In the genomic region with DNA sequence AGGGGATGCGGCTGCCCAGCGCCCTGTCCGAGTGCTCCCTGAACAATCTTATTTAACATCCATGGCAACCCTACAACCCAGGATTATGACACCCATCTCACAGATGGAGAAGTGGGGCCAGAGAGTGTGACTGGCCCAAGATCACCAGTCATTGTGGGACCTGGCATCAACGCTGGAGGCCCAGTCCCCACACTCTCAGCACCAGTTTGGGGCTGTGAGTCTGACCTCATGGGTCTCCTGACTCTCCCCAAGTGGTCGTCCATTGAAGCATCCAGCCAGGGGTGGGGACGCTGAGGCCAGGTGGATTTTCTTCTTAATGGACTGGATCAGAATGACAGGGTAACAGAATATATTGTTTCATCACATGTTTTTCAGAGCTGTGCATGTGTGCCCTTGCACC, we compare ENCODE assay signal across 25 cellular contexts. TPM values are rescaled to one million over a fixed set of nuclear protein-coding genes. Genes with fewer than 3 reads are reported as not detected.
DNase-seq lines count a peak whose midpoint lies in the region; ATAC-seq and TF ChIP-seq lines count a peak whose summit lies in the region.
"Had no signal": no experiment of that assay in that cellular context is flagged by ENCODE, and none has a peak within 500 bp of the region (broad histone marks: within the 10 kb centered on the region; RNA-seq: fewer than 3 reads in every experiment).

No MANE protein-coding gene starts in this region.

- H3K27me3 Mint-ChIP-seq in T-cell (no peaks in the 10 kb centered on the region), chondrocyte (ENCODE audit: low read depth) (peaks cover 38% of the 10 kb centered on the region)

- H3K4me1 Mint-ChIP-seq in T-cell (peaks cover 76 to 90% (median 84%) of the 10 kb centered on the region in 3 donors), chondrocyte (ENCODE audit: low read depth) (no peaks in the 10 kb centered on the region)
- H3K4me1 Mint-ChIP-seq: immature natural killer cell, memory B cell had no signal

- no peak overlapping the region for H3K4me3 Mint-ChIP-seq in T-cell
- H3K4me3 Mint-ChIP-seq in chondrocyte (ENCODE audit: unreplicated experiment) = no peak overlapping the region
- H3K4me3 Mint-ChIP-seq: brain, H9, immature natural killer cell, memory B cell had no signal

- H3K9me3 Mint-ChIP-seq in T-cell = no peaks in the 10 kb centered on the region
- H3K9me3 Mint-ChIP-seq in chondrocyte (ENCODE audit: low read depth) = no peaks in the 10 kb centered on the region
- H3K9me3 Mint-ChIP-seq: brain, H9, immature natural killer cell, memory B cell had no signal

- peaks cover 46% of the 10 kb centered on the region for H3K27me3 ChIP-seq in left ventricle myocardium inferior (ENCODE audit: low read depth)

- no peak for TF ChIP-seq CTCF in left ventricle myocardium inferior (IDR thresholded peaks at IDR 0.05; ENCODE audit: borderline replicate concordance)
- no peak for TF ChIP-seq CTCF in chondrocyte (IDR thresholded peaks at IDR 0.05)

- intact Hi-C loops in cardiac septum (cut with DNase I) = no loop called here
- intact Hi-C loops in left ventricle myocardium inferior (cut with micrococcal nuclease) = no loop called here

- POLR2A ChIA-PET in T-cell (lab: Charles Lee) = no interaction called here

- H3K36me3 ChIP-seq in left ventricle myocardium inferior = no peaks in the 10 kb centered on the region

- peaks cover 25% of the 10 kb centered on the region for H3K36me3 Mint-ChIP-seq in T-cell
- no peaks in the 10 kb centered on the region for H3K36me3 Mint-ChIP-seq in chondrocyte (ENCODE audit: low read depth)
- H3K36me3 Mint-ChIP-seq: brain, memory B cell had no signal

- no peak overlapping the region for H3K4me3 ChIP-seq in left ventricle myocardium inferior
- H3K4me3 ChIP-seq: psoas muscle had no signal

- H3K9me3 ChIP-seq in left ventricle myocardium inferior (replicated peaks) = no peaks in the 10 kb centered on the region
- H3K9me3 ChIP-seq: psoas muscle had no signal

- CTCF ChIA-PET in T-cell (lab: Charles Lee) = no interaction called here

- DNase-seq in cardiac septum (ENCODE audit: low spot score) (peak; percentile 56), left ventricle myocardium inferior (no peak), T-cell (no peak), chondrocyte (ENCODE audit: low spot score) (peak; percentile 28), NCI-H2107 treated with DMSO at 0.1 percent for 48 hours (lab: John Stamatoyannopoulos, UW; ENCODE audit: unreplicated experiment) (no peak), iPS-NIHi7 (ENCODE audit: extremely low spot score) (no peak)
- DNase-seq: activated CD4-positive, CD25-positive, alpha-beta regulatory T cell treated with anti-CD3 and anti-CD28 coated beads, Interleukin-2, amount 50 U/mL, for 72 hours; C1 segment of cervical spinal cord; Calu3; H9; hippocampal formation; immature natural killer cell; NCI-H2029; NCI-H226; RPMI8226; T-helper 2 cell; trophoblast cell had no signal

- no peak overlapping the region for H3K27ac ChIP-seq in left ventricle myocardium inferior (replicated peaks)
- H3K27ac ChIP-seq: psoas muscle had no signal

- no peaks in the 10 kb centered on the region for H3K4me1 ChIP-seq in left ventricle myocardium inferior
- H3K4me1 ChIP-seq: psoas muscle had no signal

- ATAC-seq in T-cell (replicated peaks in 1 of 4) (no peak), GM21526 (IDR thresholded peaks at IDR 0.05; ENCODE audit: low FRiP score, unreplicated experiment) (no peak)
- ATAC-seq: psoas muscle had no signal

- H3K27ac Mint-ChIP-seq in T-cell (peak overlapping the region; percentile 80 to 96), chondrocyte (ENCODE audit: unreplicated experiment) (no peak overlapping the region)
- H3K27ac Mint-ChIP-seq: brain, H9, immature natural killer cell, memory B cell had no signal

RNA-seq across cellular contexts. Expression of a gene that starts 24.5 kb away (rescaled TPM):
- total RNA-seq in cardiac septum (8.3 TPM), left ventricle myocardium inferior (4.4 TPM), T-cell (100 to 1,000 TPM; 129 to 179 (median 150) TPM), chondrocyte (not detected in 3 replicates)
- total RNA-seq: Calu3, cerebellum, H9, HT-29, MCF 10A, SK-MEL-5 had no signal

Comparison
In these comparisons a context has a peak if more than half of its experiments do, and no peak if none do; other contexts are left out.
1. DNase-seq: peak in cardiac septum (single experiment) and chondrocyte (single experiment); none in left ventricle myocardium inferior (single experiment), T-cell (0 of 34), NCI-H2107 treated with DMSO at 0.1 percent for 48 hours (single experiment) and iPS-NIHi7 (single experiment).
2. RNA of a gene that starts 24.5 kb away (total RNA-seq): 129 to 179 TPM in T-cell; 8.3 TPM in cardiac septum (single experiment), 4.4 TPM in left ventricle myocardium inferior (single experiment) and not detected in chondrocyte; every median in the first group is over 10 times any median in the second.